16 cellular contexts compared by ENCODE assay signal in genomic region chr1:8410791-8411190, GRCh38.
DNase-seq lines count a peak whose midpoint lies in the region; ATAC-seq and TF ChIP-seq lines count a peak whose summit lies in the region.
"Had no signal": no experiment of that assay in that cellular context is flagged by ENCODE, and none has a peak within 500 bp of the region (broad histone marks: within the 10 kb centered on the region; RNA-seq: fewer than 3 reads in every experiment).

No MANE protein-coding gene starts in this region.

- H3K4me3 ChIP-seq in tibial artery, result no peak overlapping the region

- peaks cover 14% of the 10 kb centered on the region for H3K36me3 Mint-ChIP-seq in activated naive CD4-positive, alpha-beta T cell treated with anti-CD3 and anti-CD28 coated beads, Interleukin-2, amount 50 U/mL, for 24 hours
- H3K36me3 Mint-ChIP-seq in chondrocyte (ENCODE audit: low read depth), result peaks cover 8% of the 10 kb centered on the region
- H3K36me3 Mint-ChIP-seq in nephron (ENCODE audit: low read depth), result peaks cover 46% of the 10 kb centered on the region

- ATAC-seq in HG02970 (IDR thresholded peaks at IDR 0.05; ENCODE audit: low FRiP score, unreplicated experiment), result no peak

- TF ChIP-seq CTCF in chondrocyte (IDR thresholded peaks at IDR 0.05) (no peak), nephron (IDR thresholded peaks at IDR 0.05; ENCODE audit: unreplicated experiment in 3 of 3) (no peak), tibial artery (IDR thresholded peaks at IDR 0.05) (no peak)

- no peak for DNase-seq in activated naive CD4-positive, alpha-beta T cell treated with Interleukin-2 at 50 U/mL for 16 hours
- no peak for DNase-seq in chondrocyte (ENCODE audit: low spot score)
- DNase-seq in tibial artery, result no peak
- no peak for DNase-seq in T1000 (lab: John Stamatoyannopoulos, UW)
- no peak for DNase-seq in G401 (ENCODE audit: low spot score)
- DNase-seq: 8988T; activated naive CD8-positive, alpha-beta T cell treated with anti-CD3 and anti-CD28 coated beads, Interleukin-2, amount 10 ng/mL, durations not matched to agents 7 days and 5 days; activated T-cell treated with anti-CD3 and anti-CD28 coated beads for 4 hours; Calu3; NCI-H187 treated with DMSO at 0.1 percent for 48 hours; NCI-H526; stimulated activated CD4-positive, alpha-beta T cell treated with anti-CD3 and anti-CD28 coated beads, Interleukin-2, amount 100 ng/mL, for 48 hours had no signal

- no peaks in the 10 kb centered on the region for H3K27me3 ChIP-seq in tibial artery

- H3K9me3 ChIP-seq in tibial artery, result no peaks in the 10 kb centered on the region

- no peaks in the 10 kb centered on the region for H3K9me3 Mint-ChIP-seq in activated naive CD4-positive, alpha-beta T cell treated with anti-CD3 and anti-CD28 coated beads, Interleukin-2, amount 50 U/mL, for 24 hours
- H3K9me3 Mint-ChIP-seq in chondrocyte (ENCODE audit: low read depth) (no peaks in the 10 kb centered on the region), nephron (no peaks in the 10 kb centered on the region)
- H3K9me3 Mint-ChIP-seq: activated naive CD8-positive, alpha-beta T cell treated with anti-CD3 and anti-CD28 coated beads, Interleukin-2, amount 10 ng/mL, durations not matched to agents 7 days and 5 days had no signal

- peak overlapping the region; percentile 79 to 99 for H3K27ac ChIP-seq in tibial artery
- H3K27ac ChIP-seq: parathyroid adenoma had no signal

- H3K4me1 ChIP-seq in tibial artery, result peaks cover 9 to 100% (median 84%) of the 10 kb centered on the region in 4 donors

- peak overlapping the region; percentile 14 for H3K27ac Mint-ChIP-seq in activated naive CD4-positive, alpha-beta T cell treated with anti-CD3 and anti-CD28 coated beads, Interleukin-2, amount 50 U/mL, for 24 hours
- H3K27ac Mint-ChIP-seq in chondrocyte (ENCODE audit: unreplicated experiment) (peak overlapping the region; percentile 87), nephron (peak overlapping the region; percentile 92 to 97 (median 96))
- H3K27ac Mint-ChIP-seq: activated naive CD8-positive, alpha-beta T cell treated with anti-CD3 and anti-CD28 coated beads, Interleukin-2, amount 10 ng/mL, durations not matched to agents 7 days and 5 days had no signal

- peaks cover 0 to 14% (median 14%) of the 10 kb centered on the region in 3 donors for H3K36me3 ChIP-seq in tibial artery

- no peaks in the 10 kb centered on the region for H3K27me3 Mint-ChIP-seq in activated naive CD4-positive, alpha-beta T cell treated with anti-CD3 and anti-CD28 coated beads, Interleukin-2, amount 50 U/mL, for 24 hours
- H3K27me3 Mint-ChIP-seq in chondrocyte (ENCODE audit: low read depth), result no peaks in the 10 kb centered on the region
- no peaks in the 10 kb centered on the region for H3K27me3 Mint-ChIP-seq in nephron (ENCODE audit: low read depth)
- H3K27me3 Mint-ChIP-seq: activated naive CD8-positive, alpha-beta T cell treated with anti-CD3 and anti-CD28 coated beads, Interleukin-2, amount 10 ng/mL, durations not matched to agents 7 days and 5 days had no signal

- in situ Hi-C loops in G401 (cut with HindIII; ENCODE audit: low sequenced_read_pairs), result no loop called here

- intact Hi-C loops in tibial artery (cut with DNase I; ENCODE audit: low total_unique reads), result loop anchor here (5.0 kb wide), 1 partner anchor 38 kb away; no protein-coding TSS in a partner anchor

- H3K4me3 Mint-ChIP-seq in activated naive CD4-positive, alpha-beta T cell treated with anti-CD3 and anti-CD28 coated beads, Interleukin-2, amount 50 U/mL, for 24 hours, result peak overlapping the region; percentile 15
- H3K4me3 Mint-ChIP-seq in chondrocyte (ENCODE audit: unreplicated experiment) (no peak overlapping the region), nephron (peak overlapping the region in 2 of 3 experiments; percentile 13 to 18)
- H3K4me3 Mint-ChIP-seq: activated naive CD8-positive, alpha-beta T cell treated with anti-CD3 and anti-CD28 coated beads, Interleukin-2, amount 10 ng/mL, durations not matched to agents 7 days and 5 days had no signal

- peaks cover 73% of the 10 kb centered on the region for H3K4me1 Mint-ChIP-seq in activated naive CD4-positive, alpha-beta T cell treated with anti-CD3 and anti-CD28 coated beads, Interleukin-2, amount 50 U/mL, for 24 hours
- peaks cover 71% of the 10 kb centered on the region for H3K4me1 Mint-ChIP-seq in chondrocyte (ENCODE audit: low read depth)
- peaks cover 71% of the 10 kb centered on the region for H3K4me1 Mint-ChIP-seq in nephron

Comparison
In these comparisons a context has a peak if more than half of its experiments do, and no peak if none do; other contexts are left out.
1. H3K27ac Mint-ChIP-seq: peak in every context shown above with its lines; median percentile 96 in nephron; 87 in chondrocyte; 14 in activated naive CD4-positive, alpha-beta T cell treated with anti-CD3 and anti-CD28 coated beads, Interleukin-2, amount 50 U/mL, for 24 hours.